ENCODE assay signal across 20 cellular contexts in the genomic region with DNA sequence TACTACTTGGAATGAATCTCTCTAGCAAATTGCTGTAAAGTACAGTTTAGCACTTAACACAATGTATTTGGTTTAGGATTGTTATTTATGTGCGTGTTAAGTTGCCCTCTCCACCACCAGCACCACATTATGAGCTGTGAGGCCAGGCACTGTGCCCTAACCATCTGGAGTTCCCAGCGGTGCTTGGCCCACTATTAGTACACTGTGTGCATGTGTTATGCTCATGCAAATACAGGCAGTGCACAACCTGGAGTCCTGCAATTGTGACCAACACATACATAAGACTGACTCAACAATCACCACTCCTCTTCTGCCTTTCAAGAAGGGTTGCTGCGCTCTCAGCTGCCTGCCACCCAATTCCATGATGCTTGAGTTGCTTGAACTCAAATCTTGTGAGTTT.
"Had no signal": no experiment of that assay in that cellular context is flagged by ENCODE, and none has a peak within 500 bp of the region (broad histone marks: within the 10 kb centered on the region; RNA-seq: fewer than 3 reads in every experiment).

No MANE protein-coding gene starts in this region.

- H3K9me3 ChIP-seq: gastroesophageal sphincter, heart right ventricle, mucosa of descending colon, psoas muscle, testis had no signal

- H3K27me3 Mint-ChIP-seq: dendritic cell treated with granulocyte-macrophage colony-stimulating factor and Interleukin-4, amounts not matched to agents 40 ng/mL and 50 ng/mL, for 4 days; naive B cell; stimulated activated memory B cell treated with anti-CD40 and anti-IgM and Interleukin-4, amounts not matched to agents 10 μg/mL and 1 μg/mL and 100 μg/mL, for 72 hours had no signal

- H3K27me3 ChIP-seq: gastroesophageal sphincter, heart right ventricle, testis had no signal

- H3K36me3 ChIP-seq: gastroesophageal sphincter, heart right ventricle had no signal

- H3K4me1 ChIP-seq: gastroesophageal sphincter, heart right ventricle, psoas muscle, testis had no signal

- H3K27ac ChIP-seq: gastroesophageal sphincter, heart right ventricle, psoas muscle, testis had no signal

- H3K9me3 Mint-ChIP-seq: activated CD4-positive, alpha-beta T cell treated with anti-CD3 and anti-CD28 coated beads, Interleukin-2, amount 10 ng/mL, durations not matched to agents 24 days and 14 days; memory B cell; stimulated activated memory B cell treated with anti-CD40 and anti-IgM and Interleukin-4, amounts not matched to agents 10 μg/mL and 1 μg/mL and 100 μg/mL, for 72 hours; T-cell had no signal

- H3K4me1 Mint-ChIP-seq: activated CD4-positive, alpha-beta T cell treated with anti-CD3 and anti-CD28 coated beads, Interleukin-2, amount 10 ng/mL, durations not matched to agents 24 days and 14 days; memory B cell; naive B cell; stimulated activated memory B cell treated with anti-CD40 and anti-IgM and Interleukin-4, amounts not matched to agents 10 μg/mL and 1 μg/mL and 100 μg/mL, for 72 hours; T-cell had no signal

- H3K4me2 ChIP-seq: smooth muscle cell had no signal

- H3K4me3 ChIP-seq: gastroesophageal sphincter, heart right ventricle, mucosa of descending colon, psoas muscle, smooth muscle cell, testis had no signal

- H3K27ac Mint-ChIP-seq: activated CD4-positive, alpha-beta T cell treated with anti-CD3 and anti-CD28 coated beads, Interleukin-2, amount 10 ng/mL, durations not matched to agents 24 days and 14 days; activated CD8-positive, alpha-beta T cell treated with anti-CD3 and anti-CD28 coated beads, Interleukin-2, amount 10 ng/mL, durations not matched to agents 7 days and 5 days; activated T-cell treated with anti-CD3 and anti-CD28 coated beads, Interleukin-2, amount 50 U/mL, for 24 hours; dendritic cell treated with granulocyte-macrophage colony-stimulating factor and Interleukin-4, amounts not matched to agents 40 ng/mL and 50 ng/mL, for 4 days; memory B cell; naive B cell; stimulated activated memory B cell treated with anti-CD40 and anti-IgM and Interleukin-4, amounts not matched to agents 10 μg/mL and 1 μg/mL and 100 μg/mL, for 72 hours; T-cell had no signal

- DNase-seq: activated CD4-positive, alpha-beta T cell treated with anti-CD3 and anti-CD28 coated beads, Interleukin-2, amount 10 ng/mL, durations not matched to agents 24 days and 14 days; activated CD8-positive, alpha-beta T cell treated with anti-CD3 and anti-CD28 coated beads, Interleukin-2, amount 10 ng/mL, durations not matched to agents 7 days and 5 days; activated effector memory CD4-positive, alpha-beta T cell treated with Interleukin-2 at 50 U/mL for 16 hours; activated naive CD4-positive, alpha-beta T cell treated with anti-CD3 and anti-CD28 coated beads, Interleukin-2, amount 50 U/mL, for 16 hours; activated T-cell treated with anti-CD3 and anti-CD28 coated beads, Interleukin-2, amount 50 U/mL, for 24 hours; effector CD8-positive, alpha-beta T cell; heart right ventricle; kidney glomerular epithelial cell; mucosa of descending colon; naive B cell; psoas muscle; stimulated activated CD4-positive, alpha-beta T cell treated with anti-CD3 and anti-CD28 coated beads, Interleukin-4, amount 100 ng/mL, for 24 hours; T-cell; testis had no signal

- H3K36me3 Mint-ChIP-seq: memory B cell; naive B cell; stimulated activated memory B cell treated with anti-CD40 and anti-IgM and Interleukin-4, amounts not matched to agents 10 μg/mL and 1 μg/mL and 100 μg/mL, for 72 hours; T-cell had no signal

- ATAC-seq: activated CD8-positive, alpha-beta T cell treated with anti-CD3 and anti-CD28 coated beads, Interleukin-2, amount 10 ng/mL, durations not matched to agents 7 days and 5 days; esophagus mucosa; gastroesophageal sphincter; mucosa of descending colon; psoas muscle; stimulated activated memory B cell treated with anti-CD40 and anti-IgM and Interleukin-4, amounts not matched to agents 10 μg/mL and 1 μg/mL and 100 μg/mL, for 72 hours; T-cell had no signal

- H3K4me3 Mint-ChIP-seq: activated CD4-positive, alpha-beta T cell treated with anti-CD3 and anti-CD28 coated beads, Interleukin-2, amount 10 ng/mL, durations not matched to agents 24 days and 14 days; activated CD8-positive, alpha-beta T cell treated with anti-CD3 and anti-CD28 coated beads, Interleukin-2, amount 10 ng/mL, durations not matched to agents 7 days and 5 days; activated T-cell treated with anti-CD3 and anti-CD28 coated beads, Interleukin-2, amount 50 U/mL, for 24 hours; dendritic cell treated with granulocyte-macrophage colony-stimulating factor and Interleukin-4, amounts not matched to agents 40 ng/mL and 50 ng/mL, for 4 days; memory B cell; naive B cell; stimulated activated memory B cell treated with anti-CD40 and anti-IgM and Interleukin-4, amounts not matched to agents 10 μg/mL and 1 μg/mL and 100 μg/mL, for 72 hours; T-cell had no signal
